Comparison of ENCODE assay signal across 23 cellular contexts in the genomic region with DNA sequence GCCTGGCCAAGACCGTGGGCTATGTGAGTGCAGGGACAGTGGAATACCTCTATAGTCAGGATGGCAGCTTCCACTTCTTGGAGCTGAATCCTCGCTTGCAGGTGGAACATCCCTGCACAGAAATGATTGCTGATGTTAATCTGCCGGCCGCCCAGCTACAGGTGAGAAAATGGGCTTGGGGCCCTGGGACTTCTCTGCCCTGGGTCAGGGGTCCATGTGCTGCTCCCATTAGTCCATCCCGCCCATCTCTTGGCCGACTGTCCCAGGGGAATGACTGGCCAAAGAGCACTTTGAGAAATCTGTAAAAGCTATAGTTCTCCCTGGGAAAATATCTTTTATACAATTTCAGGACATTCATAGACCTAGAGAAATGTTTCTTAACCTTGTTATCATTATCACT.
"Had no signal": no experiment of that assay in that cellular context is flagged by ENCODE, and none has a peak within 500 bp of the region (broad histone marks: within the 10 kb centered on the region; RNA-seq: fewer than 3 reads in every experiment).

No MANE protein-coding gene starts in this region.

- H3K27me3 ChIP-seq: MG63, SJSA1 had no signal

- H3K4me1 ChIP-seq: SJSA1 had no signal

- H3K27ac ChIP-seq: SJSA1, SK-N-MC had no signal

- H3K36me3 ChIP-seq: MG63, SJSA1 had no signal

- H3K9me3 ChIP-seq: MG63, SJSA1 had no signal

- H3K4me3 ChIP-seq: MG63, SJSA1, SK-N-MC had no signal

- DNase-seq: IMR-90, Karpas-422, KG1, MG63, NCI-H1092, NCI-H1105 treated with DMSO at 0.1 percent for 48 hours, NCI-H1417 treated with DMSO at 0.1 percent for 48 hours, NCI-H146, NCI-H1694 treated with DMSO at 0.1 percent for 48 hours, NCI-H1930, NCI-H2081, NCI-H2107, NCI-H2227 treated with DMSO at 0.1 percent for 48 hours, NCI-H446, NCI-H510A, NCI-H524 treated with DMSO at 0.1 percent for 48 hours, NCI-H69, NCI-H774, Right ventricle myocardium superior, RPMI8226, SIG-M5 had no signal
